Comparison of ENCODE assay signal across 9 cellular contexts in the genomic region with DNA sequence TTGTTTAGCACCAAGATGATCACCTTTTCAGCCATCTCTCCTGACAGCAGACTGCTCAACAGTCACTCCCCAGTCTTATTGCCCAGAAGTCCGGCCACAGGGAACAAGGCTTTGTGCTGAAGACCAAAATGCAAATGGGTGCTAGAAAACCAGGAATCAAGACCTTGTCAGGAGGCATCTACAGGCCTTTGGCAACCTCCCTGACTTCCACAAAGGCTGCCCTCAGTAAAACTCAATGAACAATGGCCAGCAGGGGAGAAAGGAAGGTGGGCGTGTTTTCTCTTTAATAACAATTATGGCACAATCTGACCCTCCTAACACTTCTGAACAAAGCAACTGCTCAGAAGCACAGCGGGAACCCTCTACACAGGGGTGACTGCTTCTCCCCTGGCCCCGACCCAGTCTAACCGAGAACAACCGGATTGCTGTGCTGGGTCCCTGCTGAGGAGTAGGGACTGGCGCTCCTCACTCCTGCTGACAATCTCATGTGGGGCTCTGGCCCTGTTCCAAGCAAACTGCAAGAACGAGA. TPM values are rescaled to one million over a fixed set of nuclear protein-coding genes. Genes with fewer than 3 reads are reported as not detected.
DNase-seq lines count a peak whose midpoint lies in the region; ATAC-seq and TF ChIP-seq lines count a peak whose summit lies in the region.
"Had no signal": no experiment of that assay in that cellular context is flagged by ENCODE, and none has a peak within 500 bp of the region (broad histone marks: within the 10 kb centered on the region; RNA-seq: fewer than 3 reads in every experiment).

No MANE protein-coding gene starts in this region.

- H3K36me3 ChIP-seq in ectodermal cell (ENCODE audit: control insufficient read depth, insufficient read depth, low read length) = peaks cover 16% of the 10 kb centered on the region

- no peak overlapping the region for H3K4me3 ChIP-seq in ectodermal cell (ENCODE audit: insufficient read depth, low read depth, low read length)

- H3K4me1 Mint-ChIP-seq in CD4-positive, alpha-beta T cell (ENCODE audit: low read depth) = peaks cover 13% of the 10 kb centered on the region
- H3K4me1 Mint-ChIP-seq in osteocyte (ENCODE audit: unreplicated experiment) = peaks cover 59% of the 10 kb centered on the region

- H3K9me3 ChIP-seq in CD4-positive, alpha-beta T cell (ENCODE audit: control insufficient read depth, low read length) = no peaks in the 10 kb centered on the region
- no peaks in the 10 kb centered on the region for H3K9me3 ChIP-seq in ectodermal cell (ENCODE audit: control insufficient read depth, low read length)

- H3K9me3 Mint-ChIP-seq in CD4-positive, alpha-beta T cell = no peaks in the 10 kb centered on the region
- no peaks in the 10 kb centered on the region for H3K9me3 Mint-ChIP-seq in osteocyte (ENCODE audit: unreplicated experiment)

- WGBS in ectodermal cell, 2 experiments = 59% methylated on average over 8 of the region's 8 CpGs

- intact Hi-C loops in CD4-positive, alpha-beta T cell (cut with DNase I, micrococcal nuclease) = no loop called here

- no peaks in the 10 kb centered on the region for H3K27me3 ChIP-seq in CD4-positive, alpha-beta T cell (ENCODE audit: control insufficient read depth, insufficient read depth, low read length)
- no peaks in the 10 kb centered on the region for H3K27me3 ChIP-seq in ectodermal cell (ENCODE audit: control insufficient read depth, insufficient read depth, low read length, poor library complexity, severe bottlenecking)

- no peaks in the 10 kb centered on the region for H3K27me3 Mint-ChIP-seq in CD4-positive, alpha-beta T cell
- H3K27me3 Mint-ChIP-seq in osteocyte (ENCODE audit: unreplicated experiment) = no peaks in the 10 kb centered on the region

- no peak overlapping the region for H3K4me3 Mint-ChIP-seq in CD4-positive, alpha-beta T cell
- H3K4me3 Mint-ChIP-seq in osteocyte (ENCODE audit: unreplicated experiment) = no peak overlapping the region

- no peak for TF ChIP-seq CTCF in CD4-positive, alpha-beta T cell (IDR thresholded peaks at IDR 0.05)
- TF ChIP-seq CTCF in osteocyte (IDR thresholded peaks at IDR 0.05) = no peak

- CTCF ChIA-PET in CD4-positive, alpha-beta T cell (lab: Charles Lee) = interaction anchor here (0.9 kb wide), 1 partner anchor 22 kb away, joined by 3 read pairs; no protein-coding TSS in a partner anchor

- DNase-seq in CD4-positive, alpha-beta T cell = peak in 1 of 10 experiments; percentile 14
- DNase-seq in NCI-H345 (lab: John Stamatoyannopoulos, UW) = peak; percentile 97
- peak; percentile 81 for DNase-seq in osteocyte (ENCODE audit: extremely low spot score, unreplicated experiment)
- DNase-seq in NCI-H2171 treated with DMSO at 0.1 percent for 48 hours (lab: John Stamatoyannopoulos, UW) = no peak
- DNase-seq: NCI-H1930 had no signal

- no peak overlapping the region for H3K27ac ChIP-seq in CD4-positive, alpha-beta T cell (ENCODE audit: low read depth, low read length)
- peak overlapping the region; percentile 51 for H3K27ac ChIP-seq in ectodermal cell (ENCODE audit: insufficient read depth, low read depth, low read length, poor library complexity, severe bottlenecking)

- peak overlapping the region; percentile 69 for H3K27ac Mint-ChIP-seq in CD4-positive, alpha-beta T cell
- H3K27ac Mint-ChIP-seq in osteocyte (ENCODE audit: unreplicated experiment) = peak overlapping the region; percentile 87

- ATAC-seq in CD4-positive, alpha-beta T cell (ENCODE audit: poor library complexity) = no peak
- no peak for ATAC-seq in HG03378 (IDR thresholded peaks at IDR 0.05; ENCODE audit: unreplicated experiment)
- ATAC-seq in HG02798 (IDR thresholded peaks at IDR 0.05; ENCODE audit: poor library complexity, unreplicated experiment) = no peak
- ATAC-seq in HG03457 (IDR thresholded peaks at IDR 0.05; ENCODE audit: unreplicated experiment) = no peak

- peaks cover 18% of the 10 kb centered on the region for H3K4me1 ChIP-seq in ectodermal cell (ENCODE audit: control insufficient read depth, insufficient read depth, low read length)

- H3K36me3 Mint-ChIP-seq in CD4-positive, alpha-beta T cell (ENCODE audit: low read depth) = peaks cover 40% of the 10 kb centered on the region
- H3K36me3 Mint-ChIP-seq in osteocyte (ENCODE audit: unreplicated experiment) = peaks cover 23% of the 10 kb centered on the region

- POLR2A ChIA-PET in CD4-positive, alpha-beta T cell (lab: Charles Lee) = no interaction called here

RNA-seq across cellular contexts. Expression of gene PLCG1, which starts 41.6 kb away (rescaled TPM):
- 100 to 1,000 TPM; 387 to 404 TPM for total RNA-seq in CD4-positive, alpha-beta T cell
- polyA plus RNA-seq in ectodermal cell (2013, experiment 1 of 4) = 276 TPM
- polyA plus RNA-seq in ectodermal cell (2013, experiment 2 of 4) = 285 TPM
- polyA plus RNA-seq in ectodermal cell (2013, experiment 3 of 4) = 199 TPM
- polyA plus RNA-seq in ectodermal cell (2013, experiment 4 of 4) = 259 TPM
- total RNA-seq in osteocyte = 173 and 179 TPM in 2 replicates
